Comparison of ENCODE assay signal across 1 cellular context in the genomic region with DNA sequence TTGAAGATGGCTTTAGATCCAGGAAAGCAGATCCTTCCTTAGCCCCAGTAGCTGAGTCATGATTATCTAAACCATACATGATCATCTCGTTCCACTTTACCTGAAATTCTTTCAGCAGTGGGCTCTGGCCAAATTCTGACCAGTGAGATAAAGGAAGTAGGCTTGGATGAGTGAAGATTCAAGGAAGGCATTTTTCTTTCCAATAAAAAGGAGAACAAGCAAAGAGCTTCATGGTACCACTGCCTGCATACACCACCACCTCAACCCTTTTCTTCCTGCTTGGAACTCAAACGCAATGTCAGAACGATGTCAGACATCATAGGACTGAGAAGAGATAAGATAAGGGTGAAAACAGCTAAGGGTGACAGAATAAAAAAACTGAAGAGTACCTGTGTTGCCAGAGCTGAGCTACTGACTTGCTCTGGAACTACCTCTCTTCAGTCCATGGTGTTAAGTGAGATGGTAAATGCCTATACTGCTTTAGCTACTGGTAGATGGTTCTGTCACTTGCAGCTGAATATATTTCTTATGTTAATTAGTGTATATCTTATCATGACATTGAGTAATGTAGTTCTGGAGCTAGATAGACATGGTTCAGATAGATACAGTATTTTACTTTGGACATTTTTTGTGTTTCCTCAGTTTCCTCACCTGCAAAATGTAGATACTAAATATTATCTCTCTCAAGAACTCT.
A peak's percentile ranks its signal among the peaks of the same experiment; 100 is the strongest.
TF ChIP-seq lines count a peak whose summit lies in the region.

No MANE protein-coding gene starts in this region.

TF ChIP-seq in K562, 482 proteins besides CTCF, POLR2A, EP300 and RAD21 (continued from another document):
- TF ChIP-seq, protein P1, sequence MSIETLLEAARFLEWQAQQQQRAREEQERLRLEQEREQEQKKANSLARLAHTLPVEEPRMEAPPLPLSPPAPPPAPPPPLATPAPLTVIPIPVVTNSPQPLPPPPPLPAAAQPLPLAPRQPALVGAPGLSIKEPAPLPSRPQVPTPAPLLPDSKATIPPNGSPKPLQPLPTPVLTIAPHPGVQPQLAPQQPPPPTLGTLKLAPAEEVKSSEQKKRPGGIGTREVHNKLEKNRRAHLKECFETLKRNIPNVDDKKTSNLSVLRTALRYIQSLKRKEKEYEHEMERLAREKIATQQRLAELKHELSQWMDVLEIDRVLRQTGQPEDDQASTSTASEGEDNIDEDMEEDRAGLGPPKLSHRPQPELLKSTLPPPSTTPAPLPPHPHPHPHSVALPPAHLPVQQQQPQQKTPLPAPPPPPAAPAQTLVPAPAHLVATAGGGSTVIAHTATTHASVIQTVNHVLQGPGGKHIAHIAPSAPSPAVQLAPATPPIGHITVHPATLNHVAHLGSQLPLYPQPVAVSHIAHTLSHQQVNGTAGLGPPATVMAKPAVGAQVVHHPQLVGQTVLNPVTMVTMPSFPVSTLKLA (conservative IDR thresholded peaks at IDR 0.05): no peak
- TF ChIP-seq ELF2 (CRISPR knock-in tag; IDR thresholded peaks at IDR 0.05): 0 out of 2 replicates have a peak, but pooled peaks have one; percentile 50
- TF ChIP-seq ZKSCAN3 (CRISPR knock-in tag; IDR thresholded peaks at IDR 0.05): no peak
- no peak for TF ChIP-seq MCM3 (IDR thresholded peaks at IDR 0.05)
- TF ChIP-seq TEAD4 (IDR thresholded peaks at IDR 0.05; ENCODE audit: low read length): peak; percentile 54; the same call in 1 of the 2 replicates
- no peak for TF ChIP-seq TEAD4 (CRISPR knock-in tag; IDR thresholded peaks at IDR 0.05; ENCODE audit: borderline replicate concordance)
- no peak for TF ChIP-seq CHD2 (IDR thresholded peaks at IDR 0.05; ENCODE audit: low read depth, low read length)
- TF ChIP-seq, protein P2, sequence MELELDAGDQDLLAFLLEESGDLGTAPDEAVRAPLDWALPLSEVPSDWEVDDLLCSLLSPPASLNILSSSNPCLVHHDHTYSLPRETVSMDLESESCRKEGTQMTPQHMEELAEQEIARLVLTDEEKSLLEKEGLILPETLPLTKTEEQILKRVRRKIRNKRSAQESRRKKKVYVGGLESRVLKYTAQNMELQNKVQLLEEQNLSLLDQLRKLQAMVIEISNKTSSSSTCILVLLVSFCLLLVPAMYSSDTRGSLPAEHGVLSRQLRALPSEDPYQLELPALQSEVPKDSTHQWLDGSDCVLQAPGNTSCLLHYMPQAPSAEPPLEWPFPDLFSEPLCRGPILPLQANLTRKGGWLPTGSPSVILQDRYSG (tag; conservative IDR thresholded peaks at IDR 0.05; ENCODE audit: low read depth): peak; percentile 66; the same call in 1 of the 2 replicates
- peak; percentile 57; the same call in 1 of the 2 replicates for TF ChIP-seq MAFF (IDR thresholded peaks at IDR 0.05; ENCODE audit: low read length)
